Comparison of ENCODE assay signal across 15 cellular contexts in genomic region chr12:42477931-42478330, GRCh38.
DNase-seq lines count a peak whose midpoint lies in the region; TF ChIP-seq lines count a peak whose summit lies in the region.
"Had no signal": no experiment of that assay in that cellular context is flagged by ENCODE, and none has a peak within 500 bp of the region (broad histone marks: within the 10 kb centered on the region; RNA-seq: fewer than 3 reads in every experiment).

No MANE protein-coding gene starts in this region.

- H4K20me1 ChIP-seq in GM23248 (ENCODE audit: insufficient read depth) = no peaks in the 10 kb centered on the region

- H3K9me3 Mint-ChIP-seq in progenitor cell of endocrine pancreas (ENCODE audit: low read depth) = no peaks in the 10 kb centered on the region

- in situ Hi-C loops in GM23248 (cut with MboI) = loop anchor here (10.0 kb wide), 1 partner anchor 857 kb away; no protein-coding TSS in a partner anchor

- H3K9ac ChIP-seq in GM23248 = no peak overlapping the region

- TF ChIP-seq CTCF in fibroblast of mammary gland (conservative IDR thresholded peaks at IDR 0.05; ENCODE audit: control insufficient read depth, insufficient read depth, low read depth, low read length) (no peak), progenitor cell of endocrine pancreas (IDR thresholded peaks at IDR 0.05; ENCODE audit: unreplicated experiment) (no peak)

- H3K9me3 ChIP-seq in GM23248 (ENCODE audit: low read depth) = no peaks in the 10 kb centered on the region

- H3K4me3 ChIP-seq in GM23248 (no peak overlapping the region), fibroblast of mammary gland (ENCODE audit: control insufficient read depth, low read depth, low read length) (no peak overlapping the region)

- DNase-seq in AG08396 (ENCODE audit: low spot score) (peak; percentile 13), GM23248 (peak; percentile 26), fibroblast of mammary gland (ENCODE audit: low read depth) (peak; percentile 16), progenitor cell of endocrine pancreas (ENCODE audit: low spot score, unreplicated experiment) (no peak), anterior cingulate cortex (lab: John Stamatoyannopoulos, UW) (no peak)
- DNase-seq in effector CD4-positive, alpha-beta T cell = no peak
- no peak for DNase-seq in activated naive CD4-positive, alpha-beta T cell treated with anti-CD3 and anti-CD28 coated beads, Interleukin-2, amount 50 U/mL, for 16 hours
- DNase-seq: DMS79, KG1, MV-4-11, NCI-H1694 treated with DMSO at 0.1 percent for 48 hours, NCI-H2107, NCI-H510A, NCI-H748 treated with DMSO at 0.1 percent for 48 hours had no signal

- no peak overlapping the region for H3K27ac ChIP-seq in GM23248
- H3K27ac ChIP-seq: C4-2B had no signal

- peak overlapping the region; percentile 23 for H3K4me2 ChIP-seq in GM23248 (ENCODE audit: unreplicated experiment)

- 11 to 20% methylated on average over 1 of the region's 1 CpG for WGBS in GM23248 (ENCODE audit: low coverage in 1 of 2, low lambda C conversion rate in 2 of 2, missing lambda C conversion rate in 2 of 2), 2 experiments

- H3K4me1 Mint-ChIP-seq in progenitor cell of endocrine pancreas (ENCODE audit: low read depth) = peaks cover 39% of the 10 kb centered on the region

- H3K36me3 Mint-ChIP-seq in progenitor cell of endocrine pancreas (ENCODE audit: insufficient read depth) = peaks cover 2% of the 10 kb centered on the region

- H3F3A ChIP-seq in GM23248 (ENCODE audit: insufficient read depth) = peaks cover 41% of the 10 kb centered on the region

- H3K9me2 ChIP-seq in GM23248 (ENCODE audit: insufficient read depth) = no peaks in the 10 kb centered on the region

- no peak overlapping the region for H2AFZ ChIP-seq in GM23248

- peaks cover 80% of the 10 kb centered on the region for H3K79me2 ChIP-seq in GM23248 (ENCODE audit: insufficient read depth)

- peak overlapping the region; percentile 53 for H3K27ac Mint-ChIP-seq in progenitor cell of endocrine pancreas

- H3K27me3 ChIP-seq in GM23248 (replicated peaks; ENCODE audit: insufficient read depth) = no peaks in the 10 kb centered on the region

- peaks cover 62% of the 10 kb centered on the region for H3K4me1 ChIP-seq in GM23248 (ENCODE audit: insufficient read depth)

- H3K4me3 Mint-ChIP-seq in progenitor cell of endocrine pancreas (ENCODE audit: low read depth) = no peak overlapping the region

- H3K27me3 Mint-ChIP-seq in progenitor cell of endocrine pancreas = no peaks in the 10 kb centered on the region

- no peaks in the 10 kb centered on the region for H3K36me3 ChIP-seq in GM23248 (ENCODE audit: low read depth)

Comparison
In these comparisons a context has a peak if more than half of its experiments do, and no peak if none do; other contexts are left out.
1. DNase-seq: peak in AG08396 (single experiment), GM23248 (single experiment) and fibroblast of mammary gland (single experiment); none in progenitor cell of endocrine pancreas (single experiment), anterior cingulate cortex (0 of 58), effector CD4-positive, alpha-beta T cell (single experiment) and activated naive CD4-positive, alpha-beta T cell treated with anti-CD3 and anti-CD28 coated beads, Interleukin-2, amount 50 U/mL, for 16 hours (single experiment).